Comparison of ENCODE assay signal across 8 cellular contexts in the genomic region with DNA sequence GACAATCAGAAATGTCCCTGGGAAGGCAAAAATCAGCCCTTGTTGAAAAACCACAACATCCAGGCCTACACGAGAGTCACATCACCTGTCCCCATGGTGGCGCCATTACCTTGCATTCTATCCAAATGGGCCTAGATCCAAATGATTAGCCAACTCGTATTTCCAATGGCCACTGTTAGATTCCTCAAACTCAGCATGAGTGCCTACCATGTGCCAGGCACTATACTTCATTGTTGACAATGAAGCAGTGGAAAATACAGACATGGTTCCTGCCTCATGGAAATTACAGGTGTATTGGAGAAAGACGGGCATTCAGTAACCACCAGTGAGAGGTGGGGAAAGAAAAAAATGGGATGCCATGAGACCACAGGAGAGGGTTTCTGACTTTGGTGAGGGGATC. TPM values are rescaled to one million over a fixed set of nuclear protein-coding genes. Genes with fewer than 3 reads are reported as not detected.
DNase-seq lines count a peak whose midpoint lies in the region; ATAC-seq and TF ChIP-seq lines count a peak whose summit lies in the region.

No MANE protein-coding gene starts in this region.

- H2BK20ac ChIP-seq in H9 (ENCODE audit: low read depth, low read length, poor library complexity, severe bottlenecking), result no peak overlapping the region

- H2BK15ac ChIP-seq in H9 (ENCODE audit: low read depth, low read length) (no peak overlapping the region), mesendoderm (replicated peaks; ENCODE audit: low read depth) (no peak overlapping the region)

- H3K4me3 ChIP-seq in AG04450 (ENCODE audit: low read depth, low read length), result no peak overlapping the region
- H3K4me3 ChIP-seq in mesendoderm (ENCODE audit: low read length), result no peak overlapping the region
- H3K4me3 ChIP-seq in right cardiac atrium (ENCODE audit: low read length), result no peak overlapping the region

- H2AK5ac ChIP-seq in H9 (ENCODE audit: insufficient read length, low read length) (no peak overlapping the region), mesendoderm (ENCODE audit: low read length) (no peak overlapping the region)

- H3K56ac ChIP-seq in H9 (ENCODE audit: insufficient read length, low read depth, low read length) (no peak overlapping the region), mesendoderm (ENCODE audit: low read length) (no peak overlapping the region)

- DNase-seq in AG04450 (ENCODE audit: low read depth, low spot score) (no peak), H9 (peak; percentile 80), NCI-H69 (lab: John Stamatoyannopoulos, UW) (peak; percentile 93), astrocyte of the hippocampus (ENCODE audit: low read depth, low spot score) (peak; percentile 58), mesendoderm (peak; percentile 94), right cardiac atrium (no peak)

- no peak overlapping the region for H4K91ac ChIP-seq in H9 (ENCODE audit: insufficient read length, low read depth, low read length)

- H3K79me1 ChIP-seq in H9 (ENCODE audit: insufficient read depth, low read depth, low read length, poor library complexity, severe bottlenecking), result no peaks in the 10 kb centered on the region
- H3K79me1 ChIP-seq in mesendoderm (ENCODE audit: low read length), result no peaks in the 10 kb centered on the region

- H4K5ac ChIP-seq in H9 (ENCODE audit: insufficient read length, low read depth, low read length) (no peak overlapping the region), mesendoderm (ENCODE audit: low read length) (no peak overlapping the region)

- H3K36me3 Mint-ChIP-seq in H9 (ENCODE audit: insufficient read depth in 1 of 3, low read depth in 3 of 3), result no peaks in the 10 kb centered on the region
- H3K36me3 Mint-ChIP-seq in activated T-helper 17 cell treated with anti-CD3 and anti-CD28 coated beads, Interleukin-2, amount 50 U/mL, for 72 hours (ENCODE audit: low read depth), result no peaks in the 10 kb centered on the region

- no CpG with 5 or more reads among the region's 4 CpGs for WGBS in H9 (ENCODE audit: extremely low coverage, insufficient read length, low lambda C conversion rate)
- no CpG with 5 or more reads among the region's 4 CpGs for WGBS in mesendoderm (ENCODE audit: extremely low coverage, insufficient coverage, low lambda C conversion rate)
- WGBS in right cardiac atrium, result 74% methylated on average over 4 of the region's 4 CpGs

- intact Hi-C loops in right cardiac atrium (cut with DNase I), result loop anchor here in 1 of 4 donors (5.0 kb wide), 1 partner anchor 60 kb away; no protein-coding TSS in a partner anchor

- POLR2A ChIA-PET in AG04450 (lab: Yijun Ruan, JAX), result no interaction called here

- H3K14ac ChIP-seq in H9 (ENCODE audit: insufficient read depth, low read length), result no peak overlapping the region

- H3K4me2 ChIP-seq in H9 (ENCODE audit: insufficient read depth, insufficient read length, low read length), result no peak overlapping the region
- no peak overlapping the region for H3K4me2 ChIP-seq in mesendoderm (ENCODE audit: low read length)

- no peak overlapping the region; a peak in 1 of 5 replicates for H3K4me3 Mint-ChIP-seq in H9
- no peak overlapping the region for H3K4me3 Mint-ChIP-seq in activated T-helper 17 cell treated with anti-CD3 and anti-CD28 coated beads, Interleukin-2, amount 50 U/mL, for 72 hours

- H3T11ph ChIP-seq in H9 (ENCODE audit: low read length), result no peak overlapping the region

- no peak overlapping the region for H4K8ac ChIP-seq in H9 (replicated peaks; ENCODE audit: insufficient read length, low read depth, low read length)
- no peak overlapping the region for H4K8ac ChIP-seq in mesendoderm (ENCODE audit: low read depth, low read length)

- H3K4me1 ChIP-seq in H9 (ENCODE audit: insufficient read depth, low read length) (peaks cover 3% of the 10 kb centered on the region), mesendoderm (ENCODE audit: control insufficient read depth, low read depth, low read length) (peaks cover 1% of the 10 kb centered on the region), right cardiac atrium (ENCODE audit: control insufficient read depth, insufficient read depth, low read length) (peaks cover 3% of the 10 kb centered on the region)

- no peak overlapping the region for H2BK12ac ChIP-seq in H9 (ENCODE audit: insufficient read length, low read depth, low read length)

- H3K9ac ChIP-seq in H9 (ENCODE audit: extremely low read depth, insufficient read length, low read length) (no peak overlapping the region), mesendoderm (ENCODE audit: low read length) (no peak overlapping the region)

- CTCF ChIA-PET in AG04450 (lab: Charles Lee), result interaction anchor here (4.8 kb wide), 1 partner anchor 31 kb away, joined by 28 read pairs; a partner anchor contains a TSS

- H3K4ac ChIP-seq in H9 (ENCODE audit: low read depth, low read length) (no peak overlapping the region; the same call in 1 of the 2 replicates), mesendoderm (ENCODE audit: low read depth, low read length) (no peak overlapping the region)

- H2BK120ac ChIP-seq in H9 (ENCODE audit: low read depth, low read length, poor library complexity, severe bottlenecking) (no peak overlapping the region), mesendoderm (ENCODE audit: low read depth, low read length) (no peak overlapping the region)

- no peaks in the 10 kb centered on the region for H4K20me1 ChIP-seq in H9 (ENCODE audit: control insufficient read depth, insufficient read depth, insufficient read length)

- H3K18ac ChIP-seq in H9 (ENCODE audit: insufficient read length, low read depth, low read length), result no peak overlapping the region
- H3K18ac ChIP-seq in mesendoderm (ENCODE audit: low read length), result no peak overlapping the region

- H3K4me1 Mint-ChIP-seq in H9, result peaks cover 32 to 38% of the 10 kb centered on the region in 2 experiments
- no peaks in the 10 kb centered on the region for H3K4me1 Mint-ChIP-seq in activated T-helper 17 cell treated with anti-CD3 and anti-CD28 coated beads, Interleukin-2, amount 50 U/mL, for 72 hours

- no peaks in the 10 kb centered on the region; a peak in 1 of 5 replicates for H3K9me3 Mint-ChIP-seq in H9
- H3K9me3 Mint-ChIP-seq in activated T-helper 17 cell treated with anti-CD3 and anti-CD28 coated beads, Interleukin-2, amount 50 U/mL, for 72 hours, result no peaks in the 10 kb centered on the region

- H3K27me3 ChIP-seq in AG04450 (ENCODE audit: control insufficient read depth, insufficient read depth, low read length) (no peaks in the 10 kb centered on the region), H9 (ENCODE audit: insufficient read depth, low read length) (no peaks in the 10 kb centered on the region), mesendoderm (ENCODE audit: insufficient read depth, low read length, poor library complexity) (no peaks in the 10 kb centered on the region), right cardiac atrium (ENCODE audit: control insufficient read depth, insufficient read depth) (no peaks in the 10 kb centered on the region)

- no peak overlapping the region for H3K23ac ChIP-seq in H9 (ENCODE audit: insufficient read length, low read depth, low read length)
- no peak overlapping the region for H3K23ac ChIP-seq in mesendoderm (ENCODE audit: low read length)

- peak overlapping the region; percentile 99 for H3K27ac ChIP-seq in AG04450 (ENCODE audit: low read depth, low read length)
- H3K27ac ChIP-seq in H9 (ENCODE audit: insufficient read length, low read depth, low read length), result no peak overlapping the region
- no peak overlapping the region for H3K27ac ChIP-seq in mesendoderm (ENCODE audit: low read depth, low read length)
- H3K27ac ChIP-seq in right cardiac atrium (ENCODE audit: low read length), result no peak overlapping the region

- H3K23me2 ChIP-seq in H9 (ENCODE audit: insufficient read length, low read depth, low read length, poor library complexity, severe bottlenecking), result peaks cover 8% of the 10 kb centered on the region

- ATAC-seq in activated T-helper 17 cell treated with anti-CD3 and anti-CD28 coated beads, Interleukin-2, amount 50 U/mL, for 72 hours (replicated peaks), result no peak
- ATAC-seq in right cardiac atrium (no peak), HG03095 (IDR thresholded peaks at IDR 0.05; ENCODE audit: unreplicated experiment) (no peak)

- peak overlapping the region; percentile 5 to 65 (median 17); a peak in 4 of 7 replicates for H3K27ac Mint-ChIP-seq in H9
- H3K27ac Mint-ChIP-seq in activated T-helper 17 cell treated with anti-CD3 and anti-CD28 coated beads, Interleukin-2, amount 50 U/mL, for 72 hours, result no peak overlapping the region

- H3K9me3 ChIP-seq in AG04450 (ENCODE audit: control insufficient read depth, insufficient read depth, low read length) (no peaks in the 10 kb centered on the region; the same call in 1 of the 2 replicates), H9 (ENCODE audit: control insufficient read depth, low read depth, low read length) (no peaks in the 10 kb centered on the region), right cardiac atrium (ENCODE audit: control insufficient read depth, low read length) (no peaks in the 10 kb centered on the region)

- H3K27me3 Mint-ChIP-seq in H9 (ENCODE audit: low read depth), result peaks cover 5% of the 10 kb centered on the region
- no peaks in the 10 kb centered on the region for H3K27me3 Mint-ChIP-seq in activated T-helper 17 cell treated with anti-CD3 and anti-CD28 coated beads, Interleukin-2, amount 50 U/mL, for 72 hours

- H3K36me3 ChIP-seq in mesendoderm (ENCODE audit: control insufficient read depth, insufficient read depth, low read length), result no peaks in the 10 kb centered on the region

- no peak overlapping the region for H2AFZ ChIP-seq in H9 (ENCODE audit: low read length)

- H3K79me2 ChIP-seq in H9 (ENCODE audit: insufficient read depth, low read length) (no peaks in the 10 kb centered on the region), mesendoderm (ENCODE audit: control insufficient read depth, insufficient read depth, low read length) (no peaks in the 10 kb centered on the region)

- TF ChIP-seq CTCF in AG04450 (IDR thresholded peaks at IDR 0.05; ENCODE audit: low read depth, low read length) (peak; percentile 10; the same call in 1 of the 2 replicates), H9 (conservative IDR thresholded peaks at IDR 0.05) (peak; percentile 84)

- H2BK5ac ChIP-seq in H9 (ENCODE audit: insufficient read length, low read length) (no peak overlapping the region), mesendoderm (ENCODE audit: low read length) (no peak overlapping the region)

RNA-seq across cellular contexts. Expression of a gene that starts 29.8 kb away (rescaled TPM):
- polyA plus RNA-seq in AG04450 (2011; rRNA removed) (24.2 and 33.2 TPM in 2 replicates), right cardiac atrium (15.2 TPM)
- polyA minus RNA-seq in AG04450 (2011; rRNA and poly(A)+ RNA removed), result 57.6 and 90.1 TPM in 2 replicates
- total RNA-seq in H9 (2021) (2.6 and 3.3 TPM in 2 replicates), right cardiac atrium (10 to 100 TPM in 3 of 4 donors, 1 to 10 TPM in 1; 9.7 to 18.8 (median 15.3) TPM)
- polyA plus RNA-seq in mesendoderm (2013, experiment 1 of 2), result 12.5 TPM
- polyA plus RNA-seq in mesendoderm (2013, experiment 2 of 2), result 13.8 TPM
- not detected for total RNA-seq in activated T-helper 17 cell treated with anti-CD3 and anti-CD28 coated beads, Interleukin-2, amount 50 U/mL, for 72 hours

Comparison
In these comparisons a context has a peak if more than half of its experiments do, and no peak if none do; other contexts are left out.
1. DNase-seq: peak in H9 (single experiment), NCI-H69 (single experiment), astrocyte of the hippocampus (single experiment) and mesendoderm (single experiment); none in AG04450 (single experiment) and right cardiac atrium (0 of 3).